In genomic region chr6:37699138-37699766, GRCh38 we compare ENCODE assay signal across 8 cellular contexts. TPM values are rescaled to one million over a fixed set of nuclear protein-coding genes. Genes with fewer than 3 reads are reported as not detected.
DNase-seq lines count a peak whose midpoint lies in the region; ATAC-seq and TF ChIP-seq lines count a peak whose summit lies in the region.

No MANE protein-coding gene starts in this region.

- CTCF ChIA-PET in CD4-positive, alpha-beta T cell (lab: Charles Lee): no interaction called here

- intact Hi-C loops in CD4-positive, alpha-beta T cell (cut with DNase I, micrococcal nuclease): loop anchor here in 1 of 2 experiments (5.0 kb wide), 1 partner anchor 158 kb away; no protein-coding TSS in a partner anchor
- intact Hi-C loops in left lung (cut with DNase I): loop anchor here in 1 of 2 donors (10.0 kb wide), 1 partner anchor 364 kb away; no protein-coding TSS in a partner anchor

- peaks cover 65% of the 10 kb centered on the region for H3K27me3 Mint-ChIP-seq in CD4-positive, alpha-beta T cell
- peaks cover 13% of the 10 kb centered on the region for H3K27me3 Mint-ChIP-seq in activated naive CD4-positive, alpha-beta T cell treated with anti-CD3 and anti-CD28 coated beads, Interleukin-2, amount 50 U/mL, for 24 hours
- H3K27me3 Mint-ChIP-seq in type B pancreatic cell: peaks cover 61% of the 10 kb centered on the region

- POLR2A ChIA-PET in CD4-positive, alpha-beta T cell (lab: Charles Lee): interaction anchor here (0.7 to 1.3 kb wide), 2 partner anchors 120 to 183 kb away, joined by 3 read pairs; no protein-coding TSS in a partner anchor

- H3K4me1 Mint-ChIP-seq in CD4-positive, alpha-beta T cell (ENCODE audit: low read depth): peaks cover 27% of the 10 kb centered on the region
- H3K4me1 Mint-ChIP-seq in activated naive CD4-positive, alpha-beta T cell treated with anti-CD3 and anti-CD28 coated beads, Interleukin-2, amount 50 U/mL, for 24 hours: peaks cover 17% of the 10 kb centered on the region
- peaks cover 17% of the 10 kb centered on the region for H3K4me1 Mint-ChIP-seq in type B pancreatic cell (ENCODE audit: unreplicated experiment)

- peak overlapping the region; percentile 87 for H3K4me3 Mint-ChIP-seq in CD4-positive, alpha-beta T cell
- H3K4me3 Mint-ChIP-seq in activated naive CD4-positive, alpha-beta T cell treated with anti-CD3 and anti-CD28 coated beads, Interleukin-2, amount 50 U/mL, for 24 hours: peak overlapping the region; percentile 74
- peak overlapping the region; percentile 95 for H3K4me3 Mint-ChIP-seq in type B pancreatic cell

- peak; percentile 48 to 88 (median 64) for DNase-seq in CD4-positive, alpha-beta T cell
- DNase-seq in Kasumi-1 (lab: John Stamatoyannopoulos, UW) (peak; percentile 15 to 19), left lung (no peak), type B pancreatic cell (ENCODE audit: extremely low spot score, unreplicated experiment) (no peak), NCI-H226 (no peak), NCI-H1694 treated with DMSO at 0.1 percent for 48 hours (lab: John Stamatoyannopoulos, UW) (no peak)

- H3K4me3 ChIP-seq in left lung: peak overlapping the region; percentile 54 to 74

- peak overlapping the region; percentile 17 for H3K27ac Mint-ChIP-seq in CD4-positive, alpha-beta T cell
- peak overlapping the region; percentile 44 for H3K27ac Mint-ChIP-seq in activated naive CD4-positive, alpha-beta T cell treated with anti-CD3 and anti-CD28 coated beads, Interleukin-2, amount 50 U/mL, for 24 hours
- no peak overlapping the region for H3K27ac Mint-ChIP-seq in type B pancreatic cell

- H3K27ac ChIP-seq in CD4-positive, alpha-beta T cell (ENCODE audit: low read depth, low read length): no peak overlapping the region
- no peak overlapping the region for H3K27ac ChIP-seq in left lung

- H3K36me3 ChIP-seq in left lung: no peaks in the 10 kb centered on the region

- ATAC-seq in CD4-positive, alpha-beta T cell (ENCODE audit: poor library complexity): peak; percentile 66
- ATAC-seq in left lung: no peak
- ATAC-seq in HG03095 (IDR thresholded peaks at IDR 0.05; ENCODE audit: unreplicated experiment): no peak

- no peaks in the 10 kb centered on the region for H3K36me3 Mint-ChIP-seq in CD4-positive, alpha-beta T cell (ENCODE audit: low read depth)
- no peaks in the 10 kb centered on the region for H3K36me3 Mint-ChIP-seq in activated naive CD4-positive, alpha-beta T cell treated with anti-CD3 and anti-CD28 coated beads, Interleukin-2, amount 50 U/mL, for 24 hours
- H3K36me3 Mint-ChIP-seq in type B pancreatic cell: no peaks in the 10 kb centered on the region

- peaks cover 20% of the 10 kb centered on the region for H3K27me3 ChIP-seq in CD4-positive, alpha-beta T cell (ENCODE audit: control insufficient read depth, insufficient read depth, low read length)
- H3K27me3 ChIP-seq in left lung: peaks cover 19 to 99% of the 10 kb centered on the region in 2 donors

- H3K9me3 Mint-ChIP-seq in CD4-positive, alpha-beta T cell: no peaks in the 10 kb centered on the region
- no peaks in the 10 kb centered on the region for H3K9me3 Mint-ChIP-seq in activated naive CD4-positive, alpha-beta T cell treated with anti-CD3 and anti-CD28 coated beads, Interleukin-2, amount 50 U/mL, for 24 hours
- H3K9me3 Mint-ChIP-seq in type B pancreatic cell: no peaks in the 10 kb centered on the region

- no peak for TF ChIP-seq CTCF in CD4-positive, alpha-beta T cell (IDR thresholded peaks at IDR 0.05)
- TF ChIP-seq CTCF in left lung (IDR thresholded peaks at IDR 0.05): no peak
- TF ChIP-seq CTCF in type B pancreatic cell (conservative IDR thresholded peaks at IDR 0.05): no peak

- peaks cover 10 to 43% of the 10 kb centered on the region in 2 donors for H3K4me1 ChIP-seq in left lung

- H3K9me3 ChIP-seq in CD4-positive, alpha-beta T cell (ENCODE audit: control insufficient read depth, low read length): no peaks in the 10 kb centered on the region
- H3K9me3 ChIP-seq in left lung: no peaks in the 10 kb centered on the region

RNA-seq across cellular contexts. Expression of gene MDGA1, which starts 1.6 kb away (rescaled TPM):
- total RNA-seq in CD4-positive, alpha-beta T cell: 1 to 10 TPM in 1 of 2 experiments, under 1 TPM in 1; 0.19 to 1.0 TPM
- total RNA-seq in left lung: 10 to 100 TPM in 1 of 2 donors, 1 to 10 TPM in 1; 1.4 to 11.5 TPM
- total RNA-seq in type B pancreatic cell (ENCODE audit: low replicate concordance): 10.8 and 24.9 TPM in 2 replicates

Comparison
In these comparisons a context has a peak if more than half of its experiments do, and no peak if none do; other contexts are left out.
1. DNase-seq: peak in CD4-positive, alpha-beta T cell (10 of 10) and Kasumi-1 (2 of 2); none in left lung (0 of 2), type B pancreatic cell (single experiment), NCI-H226 (single experiment) and NCI-H1694 treated with DMSO at 0.1 percent for 48 hours (single experiment).
2. Peak in every context shown above with its lines, with median percentiles within 50 percentile points of each other: H3K4me3 Mint-ChIP-seq.